ENCODE assay signal across 2 cellular contexts in genomic region chr1:16905856-16906702, GRCh38.
TF ChIP-seq lines count a peak whose summit lies in the region.

No MANE protein-coding gene starts in this region.

TF ChIP-seq in A549, 52 proteins besides CTCF, POLR2A, EP300 and RAD21:
- TF ChIP-seq MAFK (IDR thresholded peaks at IDR 0.05; ENCODE audit: partially characterized antibody) (peak; percentile 22), HOXB13 (CRISPR knock-in tag; IDR thresholded peaks at IDR 0.05; ENCODE audit: low read depth) (no peak), REST (IDR thresholded peaks at IDR 0.05) (no peak), HDAC2 (IDR thresholded peaks at IDR 0.05) (no peak), SREBF2 (IDR thresholded peaks at IDR 0.05) (no peak), KDM1A (IDR thresholded peaks at IDR 0.05; ENCODE audit: low read depth) (no peak), TP53 (CRISPR knock-in tag; IDR thresholded peaks at IDR 0.05) (no peak), BHLHE40 (IDR thresholded peaks at IDR 0.05; ENCODE audit: low read depth, low read length) (no peak), RARB (CRISPR knock-in tag; IDR thresholded peaks at IDR 0.05) (no peak)

TF ChIP-seq in HCT116, 20 proteins besides CTCF, POLR2A, EP300 and RAD21:
- TF ChIP-seq ZFX (IDR thresholded peaks at IDR 0.05) (no peak), ZNF274 (IDR thresholded peaks at IDR 0.05; ENCODE audit: low read depth, low read length) (no peak), YY1 (IDR thresholded peaks at IDR 0.05; ENCODE audit: extremely low read depth, insufficient replicate concordance, low read depth, low read length) (no peak), SRF (IDR thresholded peaks at IDR 0.05; ENCODE audit: low read depth) (no peak), ELF1 (IDR thresholded peaks at IDR 0.05; ENCODE audit: borderline replicate concordance, low read depth) (no peak)
